In genomic region chr10:20855398-20856038, GRCh38 we compare ENCODE assay signal across 8 cellular contexts. TPM values are rescaled to one million over a fixed set of nuclear protein-coding genes. Genes with fewer than 3 reads are reported as not detected.
DNase-seq lines count a peak whose midpoint lies in the region; ATAC-seq and TF ChIP-seq lines count a peak whose summit lies in the region.

No MANE protein-coding gene starts in this region.

- H3K4me1 ChIP-seq in Caco-2: no peaks in the 10 kb centered on the region
- no peaks in the 10 kb centered on the region for H3K4me1 ChIP-seq in adrenal gland (replicated peaks in 1 of 2)

- 18 to 27% (median 23%) methylated on average over 5 of the region's 5 CpGs for WGBS in adrenal gland, 4 donors

- intact Hi-C loops in Caco-2 (cut with micrococcal nuclease; ENCODE audit: unreplicated experiment): loop anchor here (1.0 to 5.0 kb wide), 3 partner anchors 317 to 1443 kb away; no protein-coding TSS in a partner anchor
- intact Hi-C loops in adrenal gland (cut with DNase I): no loop called here
- intact Hi-C loops in left colon (cut with DNase I, micrococcal nuclease): loop anchor here in 1 of 2 donors (10.0 kb wide), 1 partner anchor 1441 kb away; no protein-coding TSS in a partner anchor

- no peaks in the 10 kb centered on the region for H3K9me3 Mint-ChIP-seq in Caco-2 (ENCODE audit: unreplicated experiment)

- TF ChIP-seq CTCF in Caco-2 (IDR thresholded peaks at IDR 0.05; ENCODE audit: insufficient read depth in 1 of 2, low read depth in 1 of 2, low read length in 1 of 2, severe bottlenecking in 1 of 2, unreplicated experiment in 1 of 2): peak; percentile 44 to 54
- TF ChIP-seq CTCF in adrenal gland (IDR thresholded peaks at IDR 0.05): peak; percentile 20 to 57 (median 42)

- H3K4me1 Mint-ChIP-seq in Caco-2 (ENCODE audit: low read depth, unreplicated experiment): no peaks in the 10 kb centered on the region

- no peak for TF ChIP-seq POLR2A in adrenal gland (IDR thresholded peaks at IDR 0.05)

- no peak for TF ChIP-seq EP300 in Ishikawa (IDR thresholded peaks at IDR 0.05; ENCODE audit: borderline replicate concordance)

- H3K27me3 ChIP-seq in Caco-2 (replicated peaks; ENCODE audit: control insufficient read depth, insufficient read depth, low read length) (no peaks in the 10 kb centered on the region), adrenal gland (no peaks in the 10 kb centered on the region)

- H3K4me3 Mint-ChIP-seq in Caco-2 (ENCODE audit: unreplicated experiment): no peak overlapping the region

- CTCF ChIA-PET in Caco-2 (lab: Charles Lee): no interaction called here

- POLR2A ChIA-PET in Caco-2 (lab: Charles Lee): no interaction called here

- DNase-seq in Caco-2 (no peak), adrenal gland (no peak), lung microvascular endothelial cell (ENCODE audit: low read depth in 2 of 2) (peak; percentile 33 to 47), activated T-cell treated with anti-CD3 and anti-CD28 coated beads for 4 hours (no peak), left colon (no peak), COLO668 (lab: John Stamatoyannopoulos, UW; ENCODE audit: unreplicated experiment) (no peak)

- H3K9me3 ChIP-seq in Caco-2 (no peaks in the 10 kb centered on the region), adrenal gland (replicated peaks in 1 of 3) (no peaks in the 10 kb centered on the region)

- no TSS peak for BruUV-seq in Caco-2 (replicated peaks; lab: Mats Ljungman, UMichigan)

- H3K36me3 ChIP-seq in Caco-2 (ENCODE audit: control insufficient read depth, insufficient read depth, low read length) (no peaks in the 10 kb centered on the region), adrenal gland (replicated peaks in 1 of 2) (no peaks in the 10 kb centered on the region)

- no peak overlapping the region for H3K27ac Mint-ChIP-seq in Caco-2 (ENCODE audit: unreplicated experiment)

- H3K27ac ChIP-seq in adrenal gland: no peak overlapping the region

- H3K4me3 ChIP-seq in Caco-2 (ENCODE audit: low read depth, low read length): no peak overlapping the region
- H3K4me3 ChIP-seq in adrenal gland: no peak overlapping the region

- TF ChIP-seq RAD21 in Ishikawa (IDR thresholded peaks at IDR 0.05; ENCODE audit: low read depth): peak; percentile 45

- H3K27me3 Mint-ChIP-seq in Caco-2 (ENCODE audit: insufficient read depth, unreplicated experiment): no peaks in the 10 kb centered on the region

- ATAC-seq in HG02759 (IDR thresholded peaks at IDR 0.05; ENCODE audit: unreplicated experiment) (no peak), left colon (no peak)

- H3K36me3 Mint-ChIP-seq in Caco-2 (ENCODE audit: insufficient read depth, unreplicated experiment): no peaks in the 10 kb centered on the region

TF ChIP-seq in Ishikawa, 13 proteins besides CTCF, POLR2A, EP300 and RAD21:
- TF ChIP-seq CEBPB (IDR thresholded peaks at IDR 0.05): no peak
- TF ChIP-seq NFIC (IDR thresholded peaks at IDR 0.05): no peak
- TF ChIP-seq ZBTB7A (IDR thresholded peaks at IDR 0.05; ENCODE audit: low read depth): no peak
- TF ChIP-seq YY1 (IDR thresholded peaks at IDR 0.05; ENCODE audit: low read depth): no peak
- no peak for TF ChIP-seq CREB1 (IDR thresholded peaks at IDR 0.05; ENCODE audit: low read depth)
- no peak for TF ChIP-seq EGR1 (IDR thresholded peaks at IDR 0.05)
- no peak for TF ChIP-seq TCF12 (IDR thresholded peaks at IDR 0.05; ENCODE audit: low read depth)
- no peak for TF ChIP-seq FOXM1 (IDR thresholded peaks at IDR 0.05; ENCODE audit: borderline replicate concordance, low read depth)
- TF ChIP-seq, protein P1, sequence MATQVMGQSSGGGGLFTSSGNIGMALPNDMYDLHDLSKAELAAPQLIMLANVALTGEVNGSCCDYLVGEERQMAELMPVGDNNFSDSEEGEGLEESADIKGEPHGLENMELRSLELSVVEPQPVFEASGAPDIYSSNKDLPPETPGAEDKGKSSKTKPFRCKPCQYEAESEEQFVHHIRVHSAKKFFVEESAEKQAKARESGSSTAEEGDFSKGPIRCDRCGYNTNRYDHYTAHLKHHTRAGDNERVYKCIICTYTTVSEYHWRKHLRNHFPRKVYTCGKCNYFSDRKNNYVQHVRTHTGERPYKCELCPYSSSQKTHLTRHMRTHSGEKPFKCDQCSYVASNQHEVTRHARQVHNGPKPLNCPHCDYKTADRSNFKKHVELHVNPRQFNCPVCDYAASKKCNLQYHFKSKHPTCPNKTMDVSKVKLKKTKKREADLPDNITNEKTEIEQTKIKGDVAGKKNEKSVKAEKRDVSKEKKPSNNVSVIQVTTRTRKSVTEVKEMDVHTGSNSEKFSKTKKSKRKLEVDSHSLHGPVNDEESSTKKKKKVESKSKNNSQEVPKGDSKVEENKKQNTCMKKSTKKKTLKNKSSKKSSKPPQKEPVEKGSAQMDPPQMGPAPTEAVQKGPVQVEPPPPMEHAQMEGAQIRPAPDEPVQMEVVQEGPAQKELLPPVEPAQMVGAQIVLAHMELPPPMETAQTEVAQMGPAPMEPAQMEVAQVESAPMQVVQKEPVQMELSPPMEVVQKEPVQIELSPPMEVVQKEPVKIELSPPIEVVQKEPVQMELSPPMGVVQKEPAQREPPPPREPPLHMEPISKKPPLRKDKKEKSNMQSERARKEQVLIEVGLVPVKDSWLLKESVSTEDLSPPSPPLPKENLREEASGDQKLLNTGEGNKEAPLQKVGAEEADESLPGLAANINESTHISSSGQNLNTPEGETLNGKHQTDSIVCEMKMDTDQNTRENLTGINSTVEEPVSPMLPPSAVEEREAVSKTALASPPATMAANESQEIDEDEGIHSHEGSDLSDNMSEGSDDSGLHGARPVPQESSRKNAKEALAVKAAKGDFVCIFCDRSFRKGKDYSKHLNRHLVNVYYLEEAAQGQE (IDR thresholded peaks at IDR 0.05; ENCODE audit: low read depth): no peak
- TF ChIP-seq TAF1 (IDR thresholded peaks at IDR 0.05; ENCODE audit: low read depth): no peak
- TF ChIP-seq USF1 (IDR thresholded peaks at IDR 0.05): no peak
- TF ChIP-seq TEAD4 (IDR thresholded peaks at IDR 0.05): no peak
- TF ChIP-seq MAX (IDR thresholded peaks at IDR 0.05): no peak
TF ChIP-seq in Ishikawa: peak in this region for 0.

RNA-seq across cellular contexts. Expression of gene NEBL, which starts 41.6 kb away (rescaled TPM):
- total RNA-seq in Caco-2 (2022) (39.5 and 55.2 TPM in 2 replicates), adrenal gland (10 to 100 TPM in 3 of 8 donors, 1 to 10 TPM in 5; 3.4 to 26.3 (median 7.2) TPM), lung microvascular endothelial cell (1.7 and 4.4 TPM in 2 replicates), left colon (10 to 100 TPM; 15.5 to 17.9 TPM)
- 10 to 100 TPM in 2 of 3 donors, 1 to 10 TPM in 1; 6.3 to 26.4 (median 20.2) TPM for polyA plus RNA-seq in adrenal gland

Comparison
In these comparisons a context has a peak if more than half of its experiments do, and no peak if none do; other contexts are left out.
1. DNase-seq: peak in lung microvascular endothelial cell (2 of 2); none in Caco-2 (0 of 2), adrenal gland (0 of 7), activated T-cell treated with anti-CD3 and anti-CD28 coated beads for 4 hours (single experiment), left colon (0 of 2) and COLO668 (single experiment).